In genomic region chr14:24609667-24610344, GRCh38 we compare ENCODE assay signal across 23 cellular contexts. TPM values are rescaled to one million over a fixed set of nuclear protein-coding genes. Genes with fewer than 3 reads are reported as not detected.
A peak's percentile ranks its signal among the peaks of the same experiment; 100 is the strongest.
DNase-seq lines count a peak whose midpoint lies in the region; ATAC-seq lines count a peak whose summit lies in the region.
"Had no signal": no experiment of that assay in that cellular context is flagged by ENCODE, and none has a peak within 500 bp of the region (broad histone marks: within the 10 kb centered on the region; RNA-seq: fewer than 3 reads in every experiment).

GZMH (minus strand) TSS chr14:24609685; CDS start chr14:24609613, 72 bp downstream.

- H3K27me3 Mint-ChIP-seq in CD4-positive, alpha-beta memory T cell, result no peaks in the 10 kb centered on the region
- no peaks in the 10 kb centered on the region for H3K27me3 Mint-ChIP-seq in activated naive CD8-positive, alpha-beta T cell treated with anti-CD3 and anti-CD28 coated beads, Interleukin-2, amount 50 U/mL, for 24 hours

- H3K27ac Mint-ChIP-seq in CD4-positive, alpha-beta memory T cell, result peak within 1 kb of the TSS in 6 of 7 donors; percentile 39 to 77 (median 56)
- H3K27ac Mint-ChIP-seq in activated naive CD8-positive, alpha-beta T cell treated with anti-CD3 and anti-CD28 coated beads, Interleukin-2, amount 50 U/mL, for 24 hours, result peak within 1 kb of the TSS; percentile 79
- H3K27ac Mint-ChIP-seq: activated B cell treated with CpG ODN at 0.5 μM for 24 hours had no signal

- DNase-seq in CD4-positive, alpha-beta memory T cell, result no peak
- DNase-seq in activated naive CD8-positive, alpha-beta T cell treated with anti-CD3 and anti-CD28 coated beads, Interleukin-2, amount 50 U/mL, for 24 hours, result no peak
- DNase-seq in NCI-H2081 (lab: John Stamatoyannopoulos, UW) (no peak), HK-2 (ENCODE audit: unreplicated experiment) (no peak), 8988T (no peak)
- DNase-seq: activated B cell treated with CpG ODN at 0.5 μM for 24 hours; activated naive CD4-positive, alpha-beta T cell treated with anti-CD3 and anti-CD28 coated beads, Interleukin-2, amount 50 U/mL, for 16 hours; DND-41; glutamatergic neuron; kidney glomerular epithelial cell; NCI-H2029 treated with DMSO at 0.1 percent for 48 hours; NCI-H748 treated with DMSO at 0.1 percent for 48 hours; RPMI8226; stimulated activated CD4-positive, alpha-beta T cell treated with anti-CD3 and anti-CD28 coated beads, Interleukin-2, amount 100 ng/mL, for 24 hours had no signal

- no peaks in the 10 kb centered on the region for H3K36me3 ChIP-seq in CD4-positive, alpha-beta memory T cell (ENCODE audit: insufficient read depth, low read length)
- H3K36me3 ChIP-seq: BLaER1, HAP-1 had no signal

- H3K4me3 ChIP-seq in CD4-positive, alpha-beta memory T cell (ENCODE audit: low read length in 2 of 2), result no peak within 1 kb of the TSS
- H3K4me3 ChIP-seq: BLaER1, HAP-1 had no signal

- peaks cover 10 to 38% (median 24%) of the 10 kb centered on the region in 4 donors for H3K4me1 Mint-ChIP-seq in CD4-positive, alpha-beta memory T cell
- H3K4me1 Mint-ChIP-seq in activated naive CD8-positive, alpha-beta T cell treated with anti-CD3 and anti-CD28 coated beads, Interleukin-2, amount 50 U/mL, for 24 hours, result peaks cover 89% of the 10 kb centered on the region

- intact Hi-C loops in CD4-positive, alpha-beta memory T cell (cut with micrococcal nuclease), result no loop called here

- H3K4me3 Mint-ChIP-seq in CD4-positive, alpha-beta memory T cell, result peak within 1 kb of the TSS in 3 of 8 donors; percentile 30 to 69 (median 36)
- peak within 1 kb of the TSS; percentile 81 for H3K4me3 Mint-ChIP-seq in activated naive CD8-positive, alpha-beta T cell treated with anti-CD3 and anti-CD28 coated beads, Interleukin-2, amount 50 U/mL, for 24 hours
- H3K4me3 Mint-ChIP-seq: activated B cell treated with CpG ODN at 0.5 μM for 24 hours had no signal

- POLR2A ChIA-PET in CD4-positive, alpha-beta memory T cell (lab: Charles Lee; ENCODE audit: partially characterized antibody), result no interaction called here

- peaks cover 0 to 5% (median 0%) of the 10 kb centered on the region in 8 donors for H3K9me3 Mint-ChIP-seq in CD4-positive, alpha-beta memory T cell
- peaks cover 13% of the 10 kb centered on the region for H3K9me3 Mint-ChIP-seq in activated naive CD8-positive, alpha-beta T cell treated with anti-CD3 and anti-CD28 coated beads, Interleukin-2, amount 50 U/mL, for 24 hours

- H3K27me3 ChIP-seq in CD4-positive, alpha-beta memory T cell (ENCODE audit: insufficient read depth, low read length), result no peaks in the 10 kb centered on the region
- H3K27me3 ChIP-seq: BLaER1 had no signal

- H3K27ac ChIP-seq in CD4-positive, alpha-beta memory T cell (ENCODE audit: low read depth, low read length), result no peak within 1 kb of the TSS
- H3K27ac ChIP-seq: BLaER1 had no signal

- ATAC-seq in GM18498 (IDR thresholded peaks at IDR 0.05; ENCODE audit: unreplicated experiment) (peak; percentile 65), HG03064 (IDR thresholded peaks at IDR 0.05; ENCODE audit: low read depth, unreplicated experiment) (peak; percentile 65), HG03460 (IDR thresholded peaks at IDR 0.05; ENCODE audit: unreplicated experiment) (no peak)
- ATAC-seq in activated naive CD8-positive, alpha-beta T cell treated with anti-CD3 and anti-CD28 coated beads, Interleukin-2, amount 50 U/mL, for 24 hours, result peak; percentile 87

- no peaks in the 10 kb centered on the region for H3K36me3 Mint-ChIP-seq in CD4-positive, alpha-beta memory T cell
- H3K36me3 Mint-ChIP-seq in activated naive CD8-positive, alpha-beta T cell treated with anti-CD3 and anti-CD28 coated beads, Interleukin-2, amount 50 U/mL, for 24 hours (ENCODE audit: low read depth), result peaks cover 4% of the 10 kb centered on the region

- H3K9me3 ChIP-seq in CD4-positive, alpha-beta memory T cell (ENCODE audit: control insufficient read depth in 1 of 2, low read length in 2 of 2), result no peaks in the 10 kb centered on the region
- H3K9me3 ChIP-seq: HAP-1 had no signal

- H3K4me1 ChIP-seq in CD4-positive, alpha-beta memory T cell (ENCODE audit: insufficient read depth, low read length), result peaks cover 19% of the 10 kb centered on the region
- H3K4me1 ChIP-seq: HAP-1 had no signal

- CTCF ChIA-PET in CD4-positive, alpha-beta memory T cell (lab: Charles Lee; ENCODE audit: partially characterized antibody), result interaction anchor here (2.0 to 2.4 kb wide), 3 partner anchors 14 to 69 kb away, joined by 4 to 12 read pairs (median 7); no protein-coding TSS in a partner anchor

RNA-seq across cellular contexts. Expression of gene GZMH, which starts in this region (rescaled TPM):
- total RNA-seq in CD4-positive, alpha-beta memory T cell, result not detected
- 1 to 10 TPM in 1 of 2 donors, under 1 TPM in 1; 0.63 to 8.1 TPM for polyA plus RNA-seq in CD4-positive, alpha-beta memory T cell
- total RNA-seq: cerebellum, HT-29, MCF 10A, pulmonary artery endothelial cell had no signal
